9 cellular contexts compared by ENCODE assay signal in genomic region chr6:12150812-12151432, GRCh38.
DNase-seq lines count a peak whose midpoint lies in the region; ATAC-seq and TF ChIP-seq lines count a peak whose summit lies in the region.
"Had no signal": no experiment of that assay in that cellular context is flagged by ENCODE, and none has a peak within 500 bp of the region (broad histone marks: within the 10 kb centered on the region; RNA-seq: fewer than 3 reads in every experiment).

No MANE protein-coding gene starts in this region.

- no peaks in the 10 kb centered on the region for H3K9me3 Mint-ChIP-seq in natural killer cell treated with Interleukin-12 subunit alpha and Interleukin-12 subunit beta and Interleukin-15 and Interleukin-18, amount 100 ng/mL, for 72 hours
- H3K9me3 Mint-ChIP-seq: activated B cell treated with CpG ODN at 0.5 μM for 24 hours had no signal

- H3K27ac ChIP-seq in body of pancreas = no peak overlapping the region

- H3K4me1 ChIP-seq in body of pancreas = no peaks in the 10 kb centered on the region
- H3K4me1 ChIP-seq in mucosa of descending colon (ENCODE audit: low read depth) = peaks cover 4% of the 10 kb centered on the region

- H3K27me3 Mint-ChIP-seq in natural killer cell treated with Interleukin-12 subunit alpha and Interleukin-12 subunit beta and Interleukin-15 and Interleukin-18, amount 100 ng/mL, for 72 hours = no peaks in the 10 kb centered on the region
- H3K27me3 Mint-ChIP-seq: activated B cell treated with CpG ODN at 0.5 μM for 24 hours had no signal

- peak; percentile 52 for DNase-seq in DMS53 (lab: John Stamatoyannopoulos, UW)
- DNase-seq in DMS53 treated with DMSO at 0.1 percent for 48 hours (lab: John Stamatoyannopoulos, UW; ENCODE audit: unreplicated experiment) = no peak
- DNase-seq in NCI-H69 (lab: John Stamatoyannopoulos, UW) = peak; percentile 73
- DNase-seq in body of pancreas = peak in 2 of 4 donors; percentile 17 to 26
- DNase-seq in mucosa of descending colon = peak in 2 of 3 donors; percentile 64
- DNase-seq in natural killer cell treated with Interleukin-12 subunit alpha and Interleukin-12 subunit beta and Interleukin-15 and Interleukin-18, amount 100 ng/mL, for 72 hours (ENCODE audit: low spot score) = no peak
- DNase-seq in ecto neural progenitor cell (ENCODE audit: low spot score) = no peak
- DNase-seq: activated B cell treated with CpG ODN at 0.5 μM for 24 hours had no signal

- ATAC-seq in body of pancreas = no peak
- ATAC-seq in mucosa of descending colon = peak; percentile 62
- ATAC-seq in natural killer cell treated with Interleukin-12 subunit alpha and Interleukin-12 subunit beta and Interleukin-15 and Interleukin-18, amount 100 ng/mL, for 72 hours = no peak
- ATAC-seq in GM18868 (IDR thresholded peaks at IDR 0.05; ENCODE audit: unreplicated experiment) = no peak

- no peaks in the 10 kb centered on the region for H3K27me3 ChIP-seq in body of pancreas

- H3K36me3 ChIP-seq in body of pancreas (replicated peaks in 1 of 2; ENCODE audit: insufficient read depth in 1 of 2, low read depth in 2 of 2) (no peaks in the 10 kb centered on the region), mucosa of descending colon (ENCODE audit: low read depth) (no peaks in the 10 kb centered on the region)

- TF ChIP-seq POLR2A in body of pancreas (IDR thresholded peaks at IDR 0.05) = no peak

- intact Hi-C loops in body of pancreas (cut with DNase I) = no loop called here
- intact Hi-C loops in mucosa of descending colon (cut with DNase I, micrococcal nuclease) = no loop called here

- no peaks in the 10 kb centered on the region for H3K36me3 Mint-ChIP-seq in natural killer cell treated with Interleukin-12 subunit alpha and Interleukin-12 subunit beta and Interleukin-15 and Interleukin-18, amount 100 ng/mL, for 72 hours

- WGBS in body of pancreas, 2 donors = 53 to 55% methylated on average over 7 of the region's 7 CpGs

- no peak overlapping the region for H3K4me3 Mint-ChIP-seq in natural killer cell treated with Interleukin-12 subunit alpha and Interleukin-12 subunit beta and Interleukin-15 and Interleukin-18, amount 100 ng/mL, for 72 hours
- H3K4me3 Mint-ChIP-seq: activated B cell treated with CpG ODN at 0.5 μM for 24 hours had no signal

- H3K27ac Mint-ChIP-seq in natural killer cell treated with Interleukin-12 subunit alpha and Interleukin-12 subunit beta and Interleukin-15 and Interleukin-18, amount 100 ng/mL, for 72 hours = no peak overlapping the region
- H3K27ac Mint-ChIP-seq: activated B cell treated with CpG ODN at 0.5 μM for 24 hours had no signal

- H3K4me3 ChIP-seq in body of pancreas (no peak overlapping the region), mucosa of descending colon (no peak overlapping the region)

- TF ChIP-seq CTCF in body of pancreas (IDR thresholded peaks at IDR 0.05) (peak in 6 of 7 experiments; percentile 26 to 45 (median 41)), mucosa of descending colon (IDR thresholded peaks at IDR 0.05) (peak; percentile 35)

- peaks cover 0 to 19% of the 10 kb centered on the region in 2 donors for H3K4me1 Mint-ChIP-seq in natural killer cell treated with Interleukin-12 subunit alpha and Interleukin-12 subunit beta and Interleukin-15 and Interleukin-18, amount 100 ng/mL, for 72 hours (ENCODE audit: low read depth in 2 of 2)

- no peaks in the 10 kb centered on the region for H3K9me3 ChIP-seq in body of pancreas
- H3K9me3 ChIP-seq in mucosa of descending colon = no peaks in the 10 kb centered on the region

Comparison
In these comparisons a context has a peak if more than half of its experiments do, and no peak if none do; other contexts are left out.
1. DNase-seq: peak in DMS53 (single experiment), NCI-H69 (single experiment) and mucosa of descending colon (2 of 3); none in DMS53 treated with DMSO at 0.1 percent for 48 hours (single experiment), natural killer cell treated with Interleukin-12 subunit alpha and Interleukin-12 subunit beta and Interleukin-15 and Interleukin-18, amount 100 ng/mL, for 72 hours (single experiment) and ecto neural progenitor cell (single experiment).